Comparison of ENCODE assay signal across 8 cellular contexts in genomic region chr9:109779711-109780452, GRCh38. TPM values are rescaled to one million over a fixed set of nuclear protein-coding genes. Genes with fewer than 3 reads are reported as not detected.
DNase-seq lines count a peak whose midpoint lies in the region; ATAC-seq and TF ChIP-seq lines count a peak whose summit lies in the region.
"Had no signal": no experiment of that assay in that cellular context is flagged by ENCODE, and none has a peak within 500 bp of the region (broad histone marks: within the 10 kb centered on the region; RNA-seq: fewer than 3 reads in every experiment).

Gene PALM2AKAP2, plus strand, starts transcription at chr9:109780198. Its CDS starts 291 bp downstream, at chr9:109780489.

- TF ChIP-seq CTCF in lower leg skin (IDR thresholded peaks at IDR 0.05), result no peak
- TF ChIP-seq CTCF in tibial artery (IDR thresholded peaks at IDR 0.05), result peak; percentile 26 to 44

- peak within 1 kb of the TSS; percentile 77 to 80 for H3K27ac ChIP-seq in tibial artery

- H3K4me3 ChIP-seq in endocrine pancreas (ENCODE audit: control insufficient read depth, insufficient read depth, low read length), result peak within 1 kb of the TSS; percentile 87
- H3K4me3 ChIP-seq in lower leg skin (ENCODE audit: low read depth, poor library complexity, severe bottlenecking), result peak within 1 kb of the TSS; percentile 49
- peak within 1 kb of the TSS; percentile 73 to 75 for H3K4me3 ChIP-seq in tibial artery

- peak within 1 kb of the TSS; percentile 74 for H3K9ac ChIP-seq in endocrine pancreas (ENCODE audit: control insufficient read depth, insufficient read depth, low read length)

- intact Hi-C loops in lower leg skin (cut with DNase I; ENCODE audit: low total_unique reads), result no loop called here
- intact Hi-C loops in tibial artery (cut with DNase I; ENCODE audit: low total_unique reads), result no loop called here

- 0 to 4% methylated on average over 24 to 30 of the region's 85 CpGs for WGBS in lower leg skin, 2 donors

- H3K27me3 ChIP-seq in endocrine pancreas (ENCODE audit: control insufficient read depth, insufficient read depth, low read length), result no peaks in the 10 kb centered on the region
- no peaks in the 10 kb centered on the region for H3K27me3 ChIP-seq in tibial artery

- DNase-seq in H4 (ENCODE audit: low spot score) (peak; percentile 41), NCI-H460 (ENCODE audit: extremely low read depth, low read depth) (peak; percentile 63), lower leg skin (ENCODE audit: low spot score in 2 of 2) (peak in 1 of 2 donors; percentile 88), tibial artery (peak; percentile 68 to 84), cerebellar cortex (ENCODE audit: low spot score) (no peak)
- DNase-seq: activated B cell treated with CpG ODN at 0.5 μM for 24 hours had no signal

- no peaks in the 10 kb centered on the region for H3K36me3 ChIP-seq in endocrine pancreas (ENCODE audit: control insufficient read depth, insufficient read depth, low read length)
- no peaks in the 10 kb centered on the region for H3K36me3 ChIP-seq in tibial artery

- ATAC-seq in HG03378 (IDR thresholded peaks at IDR 0.05; ENCODE audit: unreplicated experiment), result no peak

- H3K9me3 ChIP-seq in endocrine pancreas (ENCODE audit: control insufficient read depth, low read length) (no peaks in the 10 kb centered on the region), tibial artery (no peaks in the 10 kb centered on the region)

- H3K4me1 ChIP-seq in endocrine pancreas (ENCODE audit: control insufficient read depth, insufficient read depth, low read length), result no peaks in the 10 kb centered on the region
- H3K4me1 ChIP-seq in tibial artery, result peaks cover 0 to 29% (median 13%) of the 10 kb centered on the region in 4 donors

- no peak for TF ChIP-seq POLR2A in lower leg skin (IDR thresholded peaks at IDR 0.05)

RNA-seq across cellular contexts. Expression of gene PALM2AKAP2, which starts in this region (rescaled TPM):
- 1.3 and 2.1 TPM in 2 replicates for total RNA-seq in H4 (2014; rRNA removed; shearing (Covaris generic))
- 1.4 and 1.8 TPM in 2 replicates for total RNA-seq in NCI-H460 (2014; rRNA removed; shearing (Covaris generic))
- polyA plus RNA-seq in NCI-H460 (2014; cell fraction: nucleus; rRNA removed), result 0.74 TPM in 1 of 2 replicates, not detected in the other
- 1 to 10 TPM; 1.2 to 3.6 (median 2.6) TPM for total RNA-seq in lower leg skin
- total RNA-seq: activated B cell treated with CpG ODN at 0.5 μM for 24 hours had no signal

Comparison
In these comparisons a context has a peak if more than half of its experiments do, and no peak if none do; other contexts are left out.
1. CTCF ChIP-seq: peak in tibial artery (2 of 2); none in lower leg skin (0 of 3).
2. Peak in every context shown above with its lines, with median percentiles within 50 percentile points of each other: H3K4me3 ChIP-seq.